ENCODE assay signal across 9 cellular contexts in genomic region chr18:31424383-31424988, GRCh38. TPM values are rescaled to one million over a fixed set of nuclear protein-coding genes. Genes with fewer than 3 reads are reported as not detected.
DNase-seq lines count a peak whose midpoint lies in the region; ATAC-seq and TF ChIP-seq lines count a peak whose summit lies in the region.
"Had no signal": no experiment of that assay in that cellular context is flagged by ENCODE, and none has a peak within 500 bp of the region (broad histone marks: within the 10 kb centered on the region; RNA-seq: fewer than 3 reads in every experiment).

No MANE protein-coding gene starts in this region.

- H3K27me3 ChIP-seq in Caco-2 (replicated peaks; ENCODE audit: control insufficient read depth, insufficient read depth, low read length): no peaks in the 10 kb centered on the region

- CTCF ChIA-PET in Caco-2 (lab: Charles Lee): interaction anchor here (0.5 to 1.2 kb wide), 4 partner anchors 12 to 223 kb away, joined by 3 to 5 read pairs (median 4); no protein-coding TSS in a partner anchor

- no peaks in the 10 kb centered on the region for H3K36me3 Mint-ChIP-seq in Caco-2 (ENCODE audit: insufficient read depth, unreplicated experiment)

- H3K9me3 ChIP-seq in Caco-2: no peaks in the 10 kb centered on the region

- peaks cover 10% of the 10 kb centered on the region; the same call in 1 of the 2 replicates for H3K4me1 ChIP-seq in Caco-2

- H3K27me3 Mint-ChIP-seq in Caco-2 (ENCODE audit: insufficient read depth, unreplicated experiment): no peaks in the 10 kb centered on the region

- intact Hi-C loops in Caco-2 (cut with micrococcal nuclease; ENCODE audit: unreplicated experiment): loop anchor here (1.0 to 2.0 kb wide), 3 partner anchors 82 to 454 kb away; no protein-coding TSS in a partner anchor

- no TSS peak for BruUV-seq in Caco-2 (replicated peaks; lab: Mats Ljungman, UMichigan)

- DNase-seq in Caco-2: peak; percentile 21 to 31
- peak; percentile 36 for DNase-seq in SKM-1 treated with dmso at 0.1 percent for 144 hours (lab: John Stamatoyannopoulos, UW; ENCODE audit: unreplicated experiment)
- DNase-seq in islet precursor cell: peak; percentile 72
- DNase-seq in NCI-H1092 treated with DMSO at 0.1 percent for 48 hours (lab: John Stamatoyannopoulos, UW): no peak
- DNase-seq in amygdala (lab: John Stamatoyannopoulos, UW): no peak
- no peak for DNase-seq in occipital lobe (lab: John Stamatoyannopoulos, UW)

- POLR2A ChIA-PET in Caco-2 (lab: Charles Lee): no interaction called here

- H3K4me3 ChIP-seq in Caco-2 (ENCODE audit: low read depth, low read length): no peak overlapping the region

- peak; percentile 78 for ATAC-seq in GM18909 (IDR thresholded peaks at IDR 0.05; ENCODE audit: poor library complexity, unreplicated experiment)
- ATAC-seq in HG03460 (IDR thresholded peaks at IDR 0.05; ENCODE audit: unreplicated experiment): peak; percentile 75

- TF ChIP-seq CTCF in Caco-2 (IDR thresholded peaks at IDR 0.05; ENCODE audit: insufficient read depth in 1 of 2, low read depth in 1 of 2, low read length in 1 of 2, severe bottlenecking in 1 of 2, unreplicated experiment in 1 of 2): peak; percentile 53

- no peak overlapping the region for H3K4me3 Mint-ChIP-seq in Caco-2 (ENCODE audit: unreplicated experiment)

- H3K4me1 Mint-ChIP-seq in Caco-2 (ENCODE audit: low read depth, unreplicated experiment): peaks cover 11% of the 10 kb centered on the region

- H3K9me3 Mint-ChIP-seq in Caco-2 (ENCODE audit: unreplicated experiment): no peaks in the 10 kb centered on the region

- H3K27ac Mint-ChIP-seq in Caco-2 (ENCODE audit: unreplicated experiment): no peak overlapping the region

- no peaks in the 10 kb centered on the region for H3K36me3 ChIP-seq in Caco-2 (ENCODE audit: control insufficient read depth, insufficient read depth, low read length)

RNA-seq across cellular contexts. Expression of gene DSG3, which starts 23.1 kb away (rescaled TPM):
- total RNA-seq in Caco-2 (2022) (0.14 TPM in 1 of 2 replicates, not detected in the other), occipital lobe (0.16 TPM)
- total RNA-seq: M059J had no signal

RNA-seq across cellular contexts. Expression of gene DSG4, which starts 47.9 kb away (rescaled TPM):
- total RNA-seq in Caco-2 (2022): not detected in 2 replicates
- total RNA-seq in occipital lobe: not detected
- total RNA-seq: M059J had no signal

Comparison
In these comparisons a context has a peak if more than half of its experiments do, and no peak if none do; other contexts are left out.
1. DNase-seq: peak in Caco-2 (2 of 2), SKM-1 treated with dmso at 0.1 percent for 144 hours (single experiment) and islet precursor cell (single experiment); none in NCI-H1092 treated with DMSO at 0.1 percent for 48 hours (single experiment), amygdala (0 of 56) and occipital lobe (single experiment).